In genomic region chr1:108590947-108591346, GRCh38 we compare ENCODE assay signal across 8 cellular contexts. TPM values are rescaled to one million over a fixed set of nuclear protein-coding genes. Genes with fewer than 3 reads are reported as not detected.
DNase-seq lines count a peak whose midpoint lies in the region; ATAC-seq, FAIRE-seq and TF ChIP-seq lines count a peak whose summit lies in the region.

No MANE protein-coding gene starts in this region.

- no peak overlapping the region for H2BK120ac ChIP-seq in neuronal stem cell (ENCODE audit: low read depth, low read length)

- H3K36me3 ChIP-seq in small intestine (ENCODE audit: control insufficient read depth in 2 of 2, insufficient read depth in 2 of 2, low read length in 2 of 2): peaks cover 0 to 2% of the 10 kb centered on the region in 2 donors
- H3K36me3 ChIP-seq in neuronal stem cell (replicated peaks in 1 of 2; ENCODE audit: control insufficient read depth in 2 of 2, insufficient read depth in 2 of 2, low read length in 2 of 2): no peaks in the 10 kb centered on the region

- H3K79me1 ChIP-seq in neuronal stem cell (ENCODE audit: low read depth, low read length): no peaks in the 10 kb centered on the region

- H3K4ac ChIP-seq in neuronal stem cell (ENCODE audit: low read length): no peak overlapping the region

- peak; percentile 96 for DNase-seq in HCEC 1CT
- peak; percentile 17 for DNase-seq in T-helper 22 cell (ENCODE audit: low read depth)
- peak; percentile 92 for DNase-seq in foreskin melanocyte
- DNase-seq in small intestine: peak; percentile 36
- DNase-seq in dorsolateral prefrontal cortex: no peak
- no peak for DNase-seq in neuronal stem cell (ENCODE audit: low spot score)
- DNase-seq in lower leg skin (ENCODE audit: low spot score in 2 of 2): no peak

- H3K27me3 ChIP-seq in small intestine (ENCODE audit: control insufficient read depth in 2 of 2, insufficient read depth in 2 of 2, low read length in 2 of 2): no peaks in the 10 kb centered on the region
- H3K27me3 ChIP-seq in dorsolateral prefrontal cortex: no peaks in the 10 kb centered on the region
- H3K27me3 ChIP-seq in neuronal stem cell (ENCODE audit: control insufficient read depth in 3 of 3, insufficient read depth in 3 of 3, low read depth in 1 of 3, low read length in 3 of 3): no peaks in the 10 kb centered on the region

- no peak overlapping the region for H4K91ac ChIP-seq in neuronal stem cell (ENCODE audit: low read depth, low read length, poor library complexity)

- no peak overlapping the region for H2BK5ac ChIP-seq in neuronal stem cell (ENCODE audit: low read length)

- H4K8ac ChIP-seq in neuronal stem cell (ENCODE audit: low read depth, low read length): no peak overlapping the region

- H3K4me3 ChIP-seq in small intestine (ENCODE audit: low read depth in 1 of 2, low read length in 2 of 2) (no peak overlapping the region), dorsolateral prefrontal cortex (no peak overlapping the region), neuronal stem cell (ENCODE audit: low read length in 2 of 2) (no peak overlapping the region), lower leg skin (ENCODE audit: low read depth, poor library complexity, severe bottlenecking) (no peak overlapping the region)

- H3K4me2 ChIP-seq in neuronal stem cell (ENCODE audit: insufficient read depth, low read length, poor library complexity, severe bottlenecking): no peak overlapping the region

- no peak for TF ChIP-seq POLR2A in lower leg skin (IDR thresholded peaks at IDR 0.05)

- H3K27ac ChIP-seq in small intestine (ENCODE audit: low read depth in 1 of 2, low read length in 1 of 2) (no peak overlapping the region), dorsolateral prefrontal cortex (no peak overlapping the region), neuronal stem cell (replicated peaks; ENCODE audit: low read length) (no peak overlapping the region)

- no peak for ATAC-seq in GM18870 (IDR thresholded peaks at IDR 0.05; ENCODE audit: unreplicated experiment)

- no peak overlapping the region for H3K14ac ChIP-seq in neuronal stem cell (ENCODE audit: low read length)

- intact Hi-C loops in dorsolateral prefrontal cortex (cut with DNase I) (no loop called here), lower leg skin (cut with DNase I; ENCODE audit: low total_unique reads) (loop anchor here (5.0 kb wide), 1 partner anchor 1749 kb away; no protein-coding TSS in a partner anchor)

- 30 to 52% (median 42%) methylated on average over 4 of the region's 4 CpGs for WGBS in small intestine, 3 donors
- WGBS in neuronal stem cell (ENCODE audit: extremely low coverage in 2 of 2, insufficient read length in 2 of 2, insufficient replicate concordance in 1 of 2), 2 donors: no CpG with 5 or more reads among the region's 4 CpGs
- WGBS in lower leg skin, 2 donors: 22 to 27% methylated on average over 4 of the region's 4 CpGs

- H3K4me1 ChIP-seq in small intestine (ENCODE audit: control insufficient read depth in 2 of 2, insufficient read depth in 1 of 2, low read depth in 1 of 2, low read length in 1 of 2): peaks cover 0 to 15% of the 10 kb centered on the region in 2 donors
- peaks cover 0 to 3% of the 10 kb centered on the region in 2 donors for H3K4me1 ChIP-seq in neuronal stem cell (ENCODE audit: control insufficient read depth in 2 of 2, insufficient read depth in 1 of 2, low read depth in 1 of 2, low read length in 2 of 2)

- peak; percentile 82 for FAIRE-seq in small intestine (lab: Jason Lieb, UNC)

- TF ChIP-seq CTCF in dorsolateral prefrontal cortex (IDR thresholded peaks at IDR 0.05 in 54 of 56, conservative IDR thresholded peaks at IDR 0.05 in 2 of 56; ENCODE audit: low read depth in 1 of 56, partially characterized antibody in 56 of 56): no peak
- TF ChIP-seq CTCF in lower leg skin (IDR thresholded peaks at IDR 0.05): no peak

- no peak overlapping the region for H3K23ac ChIP-seq in neuronal stem cell (ENCODE audit: low read depth, low read length, poor library complexity)

- no peak overlapping the region for H2BK12ac ChIP-seq in neuronal stem cell (ENCODE audit: low read length)

- H2BK15ac ChIP-seq in neuronal stem cell (ENCODE audit: low read length): no peak overlapping the region

- no peak overlapping the region for H3K9ac ChIP-seq in neuronal stem cell (ENCODE audit: low read depth, low read length, poor library complexity)

- H2AFZ ChIP-seq in neuronal stem cell (ENCODE audit: low read length): no peak overlapping the region

- H3K18ac ChIP-seq in neuronal stem cell (ENCODE audit: low read length): no peak overlapping the region

- H2AK5ac ChIP-seq in neuronal stem cell (ENCODE audit: low read depth, low read length): no peak overlapping the region

- no peaks in the 10 kb centered on the region for H3K9me3 ChIP-seq in small intestine (ENCODE audit: control insufficient read depth, low read depth)
- H3K9me3 ChIP-seq in neuronal stem cell (replicated peaks in 1 of 2; ENCODE audit: control insufficient read depth in 2 of 2, insufficient read depth in 1 of 2, low read depth in 1 of 2, low read length in 2 of 2): no peaks in the 10 kb centered on the region

RNA-seq across cellular contexts. Expression of gene EEIG2, which starts 31.0 kb away (rescaled TPM):
- 10 to 100 TPM in 1 of 3 donors, 1 to 10 TPM in 2; 7.8 to 10.9 (median 8.3) TPM for polyA plus RNA-seq in small intestine
- total RNA-seq in dorsolateral prefrontal cortex: 10 to 100 TPM; 15.5 to 50.7 (median 31.6) TPM
- polyA plus RNA-seq in neuronal stem cell (2013, experiment 1 of 2): 5.3 TPM
- 5.4 TPM for polyA plus RNA-seq in neuronal stem cell (2013, experiment 2 of 2)
- total RNA-seq in lower leg skin: 1 to 10 TPM; 4.8 to 7.3 (median 5.5) TPM

Comparison
In these comparisons a context has a peak if more than half of its experiments do, and no peak if none do; other contexts are left out.
1. DNase-seq: peak in HCEC 1CT (single experiment), T-helper 22 cell (single experiment), foreskin melanocyte (single experiment) and small intestine (single experiment); none in dorsolateral prefrontal cortex (0 of 10), neuronal stem cell (single experiment) and lower leg skin (0 of 2).